ENCODE assay signal across 29 cellular contexts in genomic region chr6:96856822-96857221, GRCh38.
"Had no signal": no experiment of that assay in that cellular context is flagged by ENCODE, and none has a peak within 500 bp of the region (broad histone marks: within the 10 kb centered on the region; RNA-seq: fewer than 3 reads in every experiment).

No MANE protein-coding gene starts in this region.

- DNase-seq: activated B cell treated with CpG ODN at 0.5 μM for 24 hours; activated CD4-positive, alpha-beta T cell treated with anti-CD3 and anti-CD28 coated beads for 48 hours; activated CD4-positive, alpha-beta T cell treated with anti-CD3 and anti-CD28 coated beads, Interleukin-2, amount 50 U/mL, for 1 hour; activated CD4-positive, alpha-beta T cell treated with anti-CD3 and anti-CD28 coated beads, Interleukin-2, amount 50 U/mL, for 48 hours; activated CD8-positive, alpha-beta memory T cell treated with anti-CD3 and anti-CD28 coated beads for 24 hours; activated CD8-positive, alpha-beta T cell treated with anti-CD3 and anti-CD28 coated beads for 36 hours; activated effector memory CD4-positive, alpha-beta T cell treated with Interleukin-2 at 50 U/mL for 16 hours; activated gamma-delta T cell treated with Interleukin-2 at 50 U/mL for 16 hours; activated naive CD4-positive, alpha-beta T cell treated with anti-CD3 and anti-CD28 coated beads, Interleukin-2, amount 50 U/mL, for 16 hours; activated naive CD4-positive, alpha-beta T cell treated with Interleukin-2 at 50 U/mL for 16 hours; activated T-cell treated with anti-CD3 and anti-CD28 coated beads, Interleukin-2, amount 50 U/mL, for 4 hours; amniotic stem cell; aorta; body of pancreas; caudate nucleus; cortex of kidney; dermis blood vessel endothelial cell; effector CD4-positive, alpha-beta T cell; effector memory CD8-positive, alpha-beta T cell; erythroblast; esophagus squamous epithelium; foreskin melanocyte; T-helper 1 cell; T-helper 17 cell; T1000; WERI-Rb-1 had no signal

- H3K27ac ChIP-seq: body of pancreas, esophagus squamous epithelium, gastroesophageal sphincter, WERI-Rb-1 had no signal

- ATAC-seq: activated CD4-positive, CD25-positive, alpha-beta regulatory T cell treated with anti-CD3 and anti-CD28 coated beads, Interleukin-2, amount 50 U/mL, for 24 hours; activated CD8-positive, alpha-beta T cell treated with anti-CD3 and anti-CD28 coated beads for 36 hours; activated T-cell treated with anti-CD3 and anti-CD28 coated beads, Interleukin-2, amount 50 U/mL, for 4 hours; activated T-helper 17 cell treated with anti-CD3 and anti-CD28 coated beads, Interleukin-2, amount 50 U/mL, for 72 hours; body of pancreas; effector memory CD8-positive, alpha-beta T cell; gastroesophageal sphincter; T-helper 17 cell had no signal

- H3K4me3 ChIP-seq: body of pancreas, esophagus squamous epithelium, gastroesophageal sphincter had no signal

- H3K27me3 ChIP-seq: body of pancreas, esophagus squamous epithelium, gastroesophageal sphincter had no signal

- H3K9me3 ChIP-seq: body of pancreas, esophagus squamous epithelium, gastroesophageal sphincter had no signal

- H3K36me3 ChIP-seq: esophagus squamous epithelium, gastroesophageal sphincter, WERI-Rb-1 had no signal

- H3K4me1 ChIP-seq: body of pancreas, esophagus squamous epithelium, gastroesophageal sphincter had no signal
